In genomic region chr6:141463237-141463977, GRCh38 we compare ENCODE assay signal across 1 cellular context.
TF ChIP-seq lines count a peak whose summit lies in the region.

No MANE protein-coding gene starts in this region.

TF ChIP-seq in SK-N-SH, 30 proteins besides CTCF, POLR2A, EP300 and RAD21 (continued from another document):
- no peak for TF ChIP-seq IRF3 (IDR thresholded peaks at IDR 0.05; ENCODE audit: low read depth, low read length)
- TF ChIP-seq ELF1 (IDR thresholded peaks at IDR 0.05): no peak
- TF ChIP-seq, protein P1, sequence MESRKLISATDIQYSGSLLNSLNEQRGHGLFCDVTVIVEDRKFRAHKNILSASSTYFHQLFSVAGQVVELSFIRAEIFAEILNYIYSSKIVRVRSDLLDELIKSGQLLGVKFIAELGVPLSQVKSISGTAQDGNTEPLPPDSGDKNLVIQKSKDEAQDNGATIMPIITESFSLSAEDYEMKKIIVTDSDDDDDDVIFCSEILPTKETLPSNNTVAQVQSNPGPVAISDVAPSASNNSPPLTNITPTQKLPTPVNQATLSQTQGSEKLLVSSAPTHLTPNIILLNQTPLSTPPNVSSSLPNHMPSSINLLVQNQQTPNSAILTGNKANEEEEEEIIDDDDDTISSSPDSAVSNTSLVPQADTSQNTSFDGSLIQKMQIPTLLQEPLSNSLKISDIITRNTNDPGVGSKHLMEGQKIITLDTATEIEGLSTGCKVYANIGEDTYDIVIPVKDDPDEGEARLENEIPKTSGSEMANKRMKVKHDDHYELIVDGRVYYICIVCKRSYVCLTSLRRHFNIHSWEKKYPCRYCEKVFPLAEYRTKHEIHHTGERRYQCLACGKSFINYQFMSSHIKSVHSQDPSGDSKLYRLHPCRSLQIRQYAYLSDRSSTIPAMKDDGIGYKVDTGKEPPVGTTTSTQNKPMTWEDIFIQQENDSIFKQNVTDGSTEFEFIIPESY (IDR thresholded peaks at IDR 0.05; ENCODE audit: borderline replicate concordance, low read depth): no peak
